ENCODE assay signal across 22 cellular contexts in the genomic region with DNA sequence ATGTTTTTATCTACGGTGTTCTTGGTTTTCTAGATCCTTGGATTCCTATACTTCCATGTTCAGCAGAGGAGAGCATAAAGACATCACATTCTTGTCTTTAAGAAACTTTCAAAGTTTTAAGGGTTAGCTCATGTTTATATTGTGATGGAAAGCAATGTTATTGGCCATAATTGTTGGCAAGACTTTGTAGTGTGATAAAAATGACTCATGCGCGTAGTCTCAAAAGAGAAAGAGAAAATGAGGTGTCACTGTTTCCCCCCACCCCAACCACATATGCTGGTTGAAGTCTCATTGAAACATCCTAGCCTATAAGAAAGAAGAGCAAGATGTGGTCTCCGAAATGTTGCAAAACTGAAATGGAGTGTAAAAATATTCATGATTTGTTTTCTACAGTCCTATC.
"Had no signal": no experiment of that assay in that cellular context is flagged by ENCODE, and none has a peak within 500 bp of the region (broad histone marks: within the 10 kb centered on the region; RNA-seq: fewer than 3 reads in every experiment).

No MANE protein-coding gene starts in this region.

- H3K27ac Mint-ChIP-seq: activated naive CD4-positive, alpha-beta T cell treated with anti-CD3 and anti-CD28 coated beads, Interleukin-2, amount 50 U/mL, for 24 hours; brain; effector memory CD8-positive, alpha-beta T cell; natural killer cell treated with Interleukin-12 subunit alpha and Interleukin-12 subunit beta and Interleukin-15 and Interleukin-18, amount 100 ng/mL, for 72 hours; stimulated activated naive CD8-positive, alpha-beta T cell treated with anti-CD3 and anti-CD28 coated beads, Interleukin-15, amount 100 ng/mL, for 72 hours; T-cell; WTC11 had no signal

- H3K9me3 Mint-ChIP-seq: activated naive CD4-positive, alpha-beta T cell treated with anti-CD3 and anti-CD28 coated beads, Interleukin-2, amount 50 U/mL, for 24 hours had no signal

- ATAC-seq: effector memory CD8-positive, alpha-beta T cell; foreskin keratinocyte; natural killer cell treated with Interleukin-12 subunit alpha and Interleukin-12 subunit beta and Interleukin-15 and Interleukin-18, amount 100 ng/mL, for 72 hours; stimulated activated naive CD8-positive, alpha-beta T cell treated with anti-CD3 and anti-CD28 coated beads, Interleukin-15, amount 100 ng/mL, for 72 hours; T-cell; WTC11 had no signal

- DNase-seq: activated gamma-delta T cell treated with Interleukin-2 at 50 U/mL for 16 hours; activated T-cell treated with anti-CD3 and anti-CD28 coated beads, Interleukin-2, amount 50 U/mL, for 1 hour; anterior cingulate cortex; central memory CD4-positive, alpha-beta T cell; colonic mucosa; dorsolateral prefrontal cortex; effector memory CD8-positive, alpha-beta T cell; foreskin keratinocyte; left ventricle myocardium inferior; midbrain; ovary; stimulated activated CD4-positive, alpha-beta T cell treated with anti-CD3 and anti-CD28 coated beads, Interleukin-4, amount 100 ng/mL, for 24 hours; stimulated activated naive CD8-positive, alpha-beta T cell treated with anti-CD3 and anti-CD28 coated beads, Interleukin-15, amount 100 ng/mL, for 72 hours; T-cell; T1000; tibial artery had no signal

- H3K27me3 Mint-ChIP-seq: activated naive CD4-positive, alpha-beta T cell treated with anti-CD3 and anti-CD28 coated beads, Interleukin-2, amount 50 U/mL, for 24 hours; brain; effector memory CD8-positive, alpha-beta T cell; natural killer cell treated with Interleukin-12 subunit alpha and Interleukin-12 subunit beta and Interleukin-15 and Interleukin-18, amount 100 ng/mL, for 72 hours; stimulated activated naive CD8-positive, alpha-beta T cell treated with anti-CD3 and anti-CD28 coated beads, Interleukin-15, amount 100 ng/mL, for 72 hours; T-cell had no signal

- H3K27me3 ChIP-seq: colonic mucosa, dorsolateral prefrontal cortex, esophagus muscularis mucosa, foreskin keratinocyte, ovary, tibial artery had no signal

- H3K27ac ChIP-seq: colonic mucosa, dorsolateral prefrontal cortex, esophagus muscularis mucosa, foreskin keratinocyte, left ventricle myocardium inferior, ovary, prostate gland, tibial artery had no signal

- H3K4me3 Mint-ChIP-seq: activated naive CD4-positive, alpha-beta T cell treated with anti-CD3 and anti-CD28 coated beads, Interleukin-2, amount 50 U/mL, for 24 hours; brain; effector memory CD8-positive, alpha-beta T cell; natural killer cell treated with Interleukin-12 subunit alpha and Interleukin-12 subunit beta and Interleukin-15 and Interleukin-18, amount 100 ng/mL, for 72 hours; stimulated activated naive CD8-positive, alpha-beta T cell treated with anti-CD3 and anti-CD28 coated beads, Interleukin-15, amount 100 ng/mL, for 72 hours; T-cell; WTC11 had no signal

- H3K36me3 Mint-ChIP-seq: activated naive CD4-positive, alpha-beta T cell treated with anti-CD3 and anti-CD28 coated beads, Interleukin-2, amount 50 U/mL, for 24 hours; brain; natural killer cell treated with Interleukin-12 subunit alpha and Interleukin-12 subunit beta and Interleukin-15 and Interleukin-18, amount 100 ng/mL, for 72 hours; WTC11 had no signal

- H3K4me1 ChIP-seq: esophagus muscularis mucosa, foreskin keratinocyte, left ventricle myocardium inferior, prostate gland, tibial artery had no signal

- H3K4me1 Mint-ChIP-seq: activated naive CD4-positive, alpha-beta T cell treated with anti-CD3 and anti-CD28 coated beads, Interleukin-2, amount 50 U/mL, for 24 hours; brain; stimulated activated naive CD8-positive, alpha-beta T cell treated with anti-CD3 and anti-CD28 coated beads, Interleukin-15, amount 100 ng/mL, for 72 hours; T-cell; WTC11 had no signal

- H3K4me3 ChIP-seq: colonic mucosa, dorsolateral prefrontal cortex, esophagus muscularis mucosa, left ventricle myocardium inferior, ovary, prostate gland, tibial artery had no signal

- H3K36me3 ChIP-seq: colonic mucosa, esophagus muscularis mucosa, ovary, prostate gland had no signal

- H3K9me3 ChIP-seq: colonic mucosa, ovary, prostate gland had no signal
